20 cellular contexts compared by ENCODE assay signal in the genomic region with DNA sequence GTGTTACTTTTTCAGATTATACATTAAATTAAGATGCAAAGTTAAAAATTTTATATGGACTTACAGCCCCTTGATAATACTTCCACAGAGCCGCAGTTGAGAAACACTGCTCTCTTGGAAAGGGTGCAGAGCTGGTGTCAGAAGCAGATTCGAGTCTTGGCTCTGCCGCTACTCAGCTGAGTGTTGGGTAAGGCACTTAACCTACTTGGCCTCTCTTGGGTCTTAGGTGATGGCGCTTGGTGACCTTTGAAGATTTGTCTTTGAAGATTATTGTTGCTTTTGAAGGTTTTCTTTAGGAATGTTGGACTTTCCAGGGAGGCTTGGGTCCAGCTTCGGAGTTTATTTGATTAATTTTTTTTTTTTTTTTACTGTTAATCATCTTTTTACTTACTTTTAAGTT. TPM values are rescaled to one million over a fixed set of nuclear protein-coding genes. Genes with fewer than 3 reads are reported as not detected.
DNase-seq lines count a peak whose midpoint lies in the region; ATAC-seq, FAIRE-seq and TF ChIP-seq lines count a peak whose summit lies in the region.
"Had no signal": no experiment of that assay in that cellular context is flagged by ENCODE, and none has a peak within 500 bp of the region (broad histone marks: within the 10 kb centered on the region; RNA-seq: fewer than 3 reads in every experiment).

No MANE protein-coding gene starts in this region.

- H2AFZ ChIP-seq in K562 (ENCODE audit: low read depth, low read length) (no peak overlapping the region), trophoblast cell (ENCODE audit: insufficient read depth, low read length, poor library complexity) (no peak overlapping the region)

- H3K4me1 ChIP-seq in K562 (replicated peaks in 1 of 2; ENCODE audit: control insufficient read depth in 2 of 2, insufficient read depth in 2 of 2, low read length in 2 of 2), result no peaks in the 10 kb centered on the region
- H3K4me1 ChIP-seq in trophoblast cell (ENCODE audit: control insufficient read depth in 1 of 2, insufficient read depth in 2 of 2, low read length in 2 of 2), result no peaks in the 10 kb centered on the region
- peaks cover 4% of the 10 kb centered on the region for H3K4me1 ChIP-seq in ovary (ENCODE audit: insufficient read depth)
- H3K4me1 ChIP-seq: BE2C had no signal

- no peak overlapping the region for H3K4me3 ChIP-seq in K562
- H3K4me3 ChIP-seq in trophoblast cell (ENCODE audit: low read depth, low read length), result no peak overlapping the region
- no peak overlapping the region for H3K4me3 ChIP-seq in ovary
- H3K4me3 ChIP-seq: A549, HAP-1 had no signal

- H3K9ac ChIP-seq in K562 (ENCODE audit: insufficient read depth in 1 of 2, low read depth in 2 of 2, low read length in 2 of 2) (no peak overlapping the region), trophoblast cell (ENCODE audit: low read length) (no peak overlapping the region)

- no peak overlapping the region for H3K23ac ChIP-seq in trophoblast cell (ENCODE audit: low read length)

- H3K36me3 ChIP-seq in K562 (ENCODE audit: control insufficient read depth, insufficient read depth, low read length) (no peaks in the 10 kb centered on the region; the same call in 2 of the 3 replicates), trophoblast cell (ENCODE audit: control insufficient read depth in 1 of 2, insufficient read depth in 2 of 2, low read length in 2 of 2) (peaks cover 0 to 7% of the 10 kb centered on the region in 2 experiments), ovary (no peaks in the 10 kb centered on the region)
- H3K36me3 ChIP-seq: BE2C had no signal

- no peaks in the 10 kb centered on the region for H3K9me1 ChIP-seq in K562 (ENCODE audit: control insufficient read depth, insufficient read depth, low read length)

- DNase-seq in Right ventricle myocardium inferior (ENCODE audit: missing footprints), result no peak
- no peak for DNase-seq in left cardiac atrium
- peak in 1 of 4 experiments; percentile 9 for DNase-seq in K562 (ENCODE audit: extremely low read depth in 1 of 4, low spot score in 3 of 4)
- DNase-seq in trophoblast cell, result peak in 1 of 2 donors; percentile 65
- DNase-seq in GOT3 (lab: John Stamatoyannopoulos, UW), result no peak
- DNase-seq in ovary, result no peak
- no peak for DNase-seq in NCI-H446 (lab: John Stamatoyannopoulos, UW)
- DNase-seq: BE2C; CD4-positive, alpha-beta memory T cell; DMS153; DMS79 treated with DMSO at 0.1 percent for 48 hours; EL had no signal

- H3K4ac ChIP-seq in trophoblast cell (ENCODE audit: low read depth, low read length), result no peak overlapping the region

- TF ChIP-seq CTCF in K562 (IDR thresholded peaks at IDR 0.05 in 2 of 3, conservative IDR thresholded peaks at IDR 0.05 in 1 of 3; ENCODE audit: insufficient read depth in 2 of 3, low read depth in 1 of 3, low read length in 3 of 3), result no peak
- no peak for TF ChIP-seq CTCF in ovary (IDR thresholded peaks at IDR 0.05)

- TF ChIP-seq RAD21 in K562 (CRISPR knock-in tag; conservative IDR thresholded peaks at IDR 0.05 in 1 of 2, IDR thresholded peaks at IDR 0.05 in 1 of 2), result no peak

- H3K4me2 ChIP-seq in K562 (ENCODE audit: insufficient read depth, low read length), result no peak overlapping the region
- H3K4me2 ChIP-seq in trophoblast cell (ENCODE audit: low read length), result no peak overlapping the region
- H3K4me2 ChIP-seq: A549 had no signal

- H3K27me3 ChIP-seq in K562 (ENCODE audit: control insufficient read depth in 2 of 2, insufficient read depth in 2 of 2, low read length in 2 of 2) (no peaks in the 10 kb centered on the region), trophoblast cell (ENCODE audit: insufficient read depth, low read length) (no peaks in the 10 kb centered on the region), ovary (no peaks in the 10 kb centered on the region)
- H3K27me3 ChIP-seq: BE2C had no signal

- no peaks in the 10 kb centered on the region for H3K9me3 ChIP-seq in K562 (replicated peaks; ENCODE audit: control insufficient read depth, insufficient read depth, low read depth, low read length)
- H3K9me3 ChIP-seq in trophoblast cell (ENCODE audit: insufficient read depth, low read depth, low read length), result no peaks in the 10 kb centered on the region
- no peaks in the 10 kb centered on the region for H3K9me3 ChIP-seq in ovary
- H3K9me3 ChIP-seq: A549, BE2C, HAP-1 had no signal

- ATAC-seq in Right ventricle myocardium inferior (peak; percentile 48), left cardiac atrium (no peak), K562 (no peak)
- ATAC-seq: A549 had no signal

- WGBS in K562 (ENCODE audit: insufficient coverage, low coverage, missing lambda C conversion rate), result 74% methylated on average over 5 of the region's 5 CpGs
- WGBS in trophoblast cell (ENCODE audit: extremely low coverage, insufficient coverage, insufficient read length), result no CpG with 5 or more reads among the region's 5 CpGs
- 88 to 92% (median 91%) methylated on average over 5 of the region's 5 CpGs for WGBS in ovary, 3 donors

- no peak overlapping the region for H2BK12ac ChIP-seq in trophoblast cell (ENCODE audit: low read length)

- peak overlapping the region; percentile 75 for H4K12ac ChIP-seq in trophoblast cell (ENCODE audit: low read depth, low read length)

- FAIRE-seq in A204.1 (lab: Jason Lieb, UNC) (peak; percentile 37), K562 (lab: Jason Lieb, UNC) (peak; percentile 29)
- FAIRE-seq: A549, D721Med, GM12891, H1 had no signal

- H2BK5ac ChIP-seq in trophoblast cell (ENCODE audit: low read depth, low read length, poor library complexity), result no peak overlapping the region

- H4K91ac ChIP-seq in trophoblast cell (ENCODE audit: low read depth, low read length), result no peak overlapping the region

- H2AK5ac ChIP-seq in trophoblast cell (ENCODE audit: low read length), result no peak overlapping the region

- H4K8ac ChIP-seq in trophoblast cell (ENCODE audit: low read depth, low read length), result no peak overlapping the region

- intact Hi-C loops in Right ventricle myocardium inferior (cut with DNase I), result loop anchor here (5.0 kb wide), 1 partner anchor 37 kb away; no protein-coding TSS in a partner anchor
- intact Hi-C loops in left cardiac atrium (cut with DNase I), result no loop called here
- intact Hi-C loops in K562 (cut with micrococcal nuclease), result no loop called here
- intact Hi-C loops in ovary (cut with DNase I), result no loop called here

- in situ Hi-C loops in K562 (cut with MboI), result no loop called here

- CTCF ChIA-PET in K562 (lab: Yijun Ruan, JAX; ENCODE audit: low intra/inter-chr PET ratio), result no interaction called here

- H3K79me1 ChIP-seq in trophoblast cell (ENCODE audit: low read length), result no peaks in the 10 kb centered on the region

- no peaks in the 10 kb centered on the region for H4K20me1 ChIP-seq in K562 (replicated peaks; ENCODE audit: control insufficient read depth, insufficient read depth, low read length)

- no peaks in the 10 kb centered on the region for H3K79me2 ChIP-seq in K562 (ENCODE audit: control insufficient read depth, insufficient read depth, low read length)
- H3K79me2 ChIP-seq in trophoblast cell (ENCODE audit: control insufficient read depth, insufficient read depth, low read length, poor library complexity), result no peaks in the 10 kb centered on the region

- H3K27ac ChIP-seq in K562 (ENCODE audit: extremely low read depth, low read depth, low read length) (no peak overlapping the region), trophoblast cell (ENCODE audit: low read depth, low read length) (no peak overlapping the region), ovary (no peak overlapping the region)
- H3K27ac ChIP-seq: A549, C4-2B, HL-60 had no signal

- no peak for TF ChIP-seq EP300 in K562 (IDR thresholded peaks at IDR 0.05; ENCODE audit: low read length)
- TF ChIP-seq EP300 in ovary (IDR thresholded peaks at IDR 0.05), result no peak

- no peak overlapping the region for H2BK120ac ChIP-seq in trophoblast cell (ENCODE audit: insufficient read depth, low read length, poor library complexity)

- no peak for TF ChIP-seq POLR2A in K562 (conservative IDR thresholded peaks at IDR 0.05)
- no peak for TF ChIP-seq POLR2A in ovary (IDR thresholded peaks at IDR 0.05)

- no peak overlapping the region for H3K18ac ChIP-seq in trophoblast cell (ENCODE audit: low read length)

- no TSS peak for BruUV-seq in K562 (replicated peaks; lab: Mats Ljungman, UMichigan)

- no peak overlapping the region for H3K14ac ChIP-seq in trophoblast cell (ENCODE audit: low read length)

- POLR2A ChIA-PET in K562 (lab: Yijun Ruan, JAX), result no interaction called here

TF ChIP-seq in K562, 482 proteins besides CTCF, POLR2A, EP300 and RAD21 (continues in another document):
- no peak for TF ChIP-seq CHCHD3 (CRISPR knock-in tag; IDR thresholded peaks at IDR 0.05)

RNA-seq across cellular contexts. Expression of a gene that starts 48.5 kb away (rescaled TPM):
- 159 TPM for total RNA-seq in Right ventricle myocardium inferior
- total RNA-seq in left cardiac atrium, result 100 to 1,000 TPM; 109 to 128 TPM
- total RNA-seq in K562 (2011; cell fraction: chromatin; rRNA removed; ENCODE audit: low replicate concordance), result 20.6 and 31.7 TPM in 2 replicates
- total RNA-seq in K562 (2011; cell fraction: nucleolus; rRNA removed), result 11.8 and 14.1 TPM in 2 replicates
- 35.6 and 49.6 TPM in 2 replicates for total RNA-seq in K562 (2011; cell fraction: nucleoplasm; rRNA removed)
- total RNA-seq in K562 (2014; rRNA removed), result 41.8 and 43.9 TPM in 2 replicates
- 61.2 and 66.8 TPM in 2 replicates for total RNA-seq in K562 (2014; rRNA removed; fragmentation: Illumina TruSeq; extraction: Trizol)
- total RNA-seq in K562 (2015; rRNA removed; fragmentation: Illumina TruSeq; extraction: Trizol), result 53.0 and 65.9 TPM in 2 replicates
- total RNA-seq in K562 (2021), result 72.4 and 74.7 TPM in 2 replicates
- polyA plus RNA-seq in K562 (2011; rRNA removed), result 45.4 and 57.4 TPM in 2 replicates
- polyA plus RNA-seq in K562 (2011; cell fraction: cytosol; rRNA removed), result 13.7 and 47.2 TPM in 2 replicates
- polyA plus RNA-seq in K562 (2011; cell fraction: nucleus; rRNA removed), result 11.8 and 21.1 TPM in 2 replicates
- 58.8 and 114 TPM in 2 replicates for polyA plus RNA-seq in K562 (2012)
- 137 and 161 TPM in 2 replicates for polyA plus RNA-seq in K562 (2014; fragmentation: Illumina TruSeq; extraction: Trizol)
- polyA plus RNA-seq in K562 (2014; fragmentation: Nextera tagmentation; extraction: Ambion mirVana), result 10 to 100 TPM; 59.8 to 77.4 TPM
- polyA plus RNA-seq in K562 (2014; rRNA removed), result 81.0 and 98.3 TPM in 2 replicates
- polyA minus RNA-seq in K562 (2011; rRNA and poly(A)+ RNA removed), result 19.2 and 21.2 TPM in 2 replicates
- polyA minus RNA-seq in K562 (2011; cell fraction: cytosol; rRNA and poly(A)+ RNA removed), result 10.4 and 12.7 TPM in 2 replicates
- polyA minus RNA-seq in K562 (2011; cell fraction: nucleus; rRNA and poly(A)+ RNA removed), result 12.7 and 15.7 TPM in 2 replicates
- polyA plus RNA-seq in trophoblast cell (2013), result 185 and 191 TPM in 2 replicates
- total RNA-seq in ovary, result 10 to 100 TPM; 51.1 to 93.2 (median 63.1) TPM
- 100 to 1,000 TPM in 1 of 2 donors, 10 to 100 TPM in 1; 88.5 to 150 TPM for polyA plus RNA-seq in ovary
